Comparison of ENCODE assay signal across 1 cellular context in the genomic region with DNA sequence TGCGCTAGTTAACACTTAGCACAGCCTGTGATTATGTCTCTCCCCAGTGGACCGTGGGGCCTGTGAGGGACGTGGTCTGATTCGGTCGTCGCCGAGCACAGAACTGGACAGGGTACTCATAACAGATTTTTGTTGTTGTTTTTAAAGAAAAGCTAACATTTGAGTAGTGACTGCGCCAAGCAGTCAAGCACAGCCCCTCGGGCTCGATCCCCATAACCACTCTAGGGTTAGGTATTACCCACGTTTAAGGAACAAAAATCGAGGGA.
TF ChIP-seq lines count a peak whose summit lies in the region.

No MANE protein-coding gene starts in this region.

TF ChIP-seq in HEK293, 187 proteins besides CTCF, POLR2A, EP300 and RAD21 (continued from another document):
- TF ChIP-seq, protein P1, sequence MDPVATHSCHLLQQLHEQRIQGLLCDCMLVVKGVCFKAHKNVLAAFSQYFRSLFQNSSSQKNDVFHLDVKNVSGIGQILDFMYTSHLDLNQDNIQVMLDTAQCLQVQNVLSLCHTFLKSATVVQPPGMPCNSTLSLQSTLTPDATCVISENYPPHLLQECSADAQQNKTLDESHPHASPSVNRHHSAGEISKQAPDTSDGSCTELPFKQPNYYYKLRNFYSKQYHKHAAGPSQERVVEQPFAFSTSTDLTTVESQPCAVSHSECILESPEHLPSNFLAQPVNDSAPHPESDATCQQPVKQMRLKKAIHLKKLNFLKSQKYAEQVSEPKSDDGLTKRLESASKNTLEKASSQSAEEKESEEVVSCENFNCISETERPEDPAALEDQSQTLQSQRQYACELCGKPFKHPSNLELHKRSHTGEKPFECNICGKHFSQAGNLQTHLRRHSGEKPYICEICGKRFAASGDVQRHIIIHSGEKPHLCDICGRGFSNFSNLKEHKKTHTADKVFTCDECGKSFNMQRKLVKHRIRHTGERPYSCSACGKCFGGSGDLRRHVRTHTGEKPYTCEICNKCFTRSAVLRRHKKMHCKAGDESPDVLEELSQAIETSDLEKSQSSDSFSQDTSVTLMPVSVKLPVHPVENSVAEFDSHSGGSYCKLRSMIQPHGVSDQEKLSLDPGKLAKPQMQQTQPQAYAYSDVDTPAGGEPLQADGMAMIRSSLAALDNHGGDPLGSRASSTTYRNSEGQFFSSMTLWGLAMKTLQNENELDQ (tag by site-specific recombination; IDR thresholded peaks at IDR 0.05; ENCODE audit: low read depth): no peak
- TF ChIP-seq ZBTB1 (tag by site-specific recombination; IDR thresholded peaks at IDR 0.05) (no peak), RBAK (tag by site-specific recombination; IDR thresholded peaks at IDR 0.05) (no peak), ZXDB (tag by site-specific recombination; IDR thresholded peaks at IDR 0.05) (no peak), GLIS2 (tag by site-specific recombination; IDR thresholded peaks at IDR 0.05) (no peak), ZNF660 (tag by site-specific recombination; IDR thresholded peaks at IDR 0.05) (no peak), ZNF777 (tag by site-specific recombination; IDR thresholded peaks at IDR 0.05; ENCODE audit: borderline replicate concordance) (no peak)
